30 cellular contexts compared by ENCODE assay signal in the genomic region with DNA sequence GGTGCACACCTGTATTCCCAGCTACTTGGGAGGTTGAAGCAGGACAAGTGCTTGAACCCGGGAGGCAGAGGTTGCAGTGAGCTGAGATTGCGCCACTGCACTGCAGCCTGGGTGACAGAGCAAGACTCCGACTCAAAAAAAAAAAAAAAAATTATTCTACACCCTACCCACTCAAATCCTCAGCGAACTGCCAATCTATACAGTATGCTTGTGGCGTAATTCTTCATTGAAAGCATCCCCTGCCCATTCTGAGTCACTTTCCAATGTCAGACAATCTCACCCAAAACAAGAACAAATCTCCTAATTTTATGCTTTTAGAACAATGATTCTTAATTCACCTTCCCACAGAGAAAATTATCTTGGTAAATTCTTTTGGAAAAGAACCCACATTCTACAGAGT.
"Had no signal": no experiment of that assay in that cellular context is flagged by ENCODE, and none has a peak within 500 bp of the region (broad histone marks: within the 10 kb centered on the region; RNA-seq: fewer than 3 reads in every experiment).

No MANE protein-coding gene starts in this region.

- H3K27ac ChIP-seq: epithelial cell of prostate, gastroesophageal sphincter, heart right ventricle, left lung, neural progenitor cell, parathyroid adenoma, right atrium auricular region, stomach, vagina had no signal

- H3K4me3 Mint-ChIP-seq: dendritic cell treated with granulocyte-macrophage colony-stimulating factor and Interleukin-4, amounts not matched to agents 40 ng/mL and 50 ng/mL, for 4 days; endodermal cell; naive thymus-derived CD4-positive, alpha-beta T cell; nephron; neural progenitor cell had no signal

- H3K27ac Mint-ChIP-seq: dendritic cell treated with granulocyte-macrophage colony-stimulating factor and Interleukin-4, amounts not matched to agents 40 ng/mL and 50 ng/mL, for 4 days; nephron; neural progenitor cell; progenitor cell of endocrine pancreas had no signal

- H3K4me1 Mint-ChIP-seq: nephron had no signal

- ATAC-seq: esophagus mucosa; gastroesophageal sphincter; heart right ventricle; left cardiac atrium; left lung; naive thymus-derived CD4-positive, alpha-beta T cell; sciatic nerve had no signal

- H3K27me3 Mint-ChIP-seq: dendritic cell treated with granulocyte-macrophage colony-stimulating factor and Interleukin-4, amounts not matched to agents 40 ng/mL and 50 ng/mL, for 4 days; naive thymus-derived CD4-positive, alpha-beta T cell; progenitor cell of endocrine pancreas had no signal

- H3K4me1 ChIP-seq: parathyroid adenoma had no signal

- H3K36me3 ChIP-seq: neural progenitor cell had no signal

- H3K4me3 ChIP-seq: gastroesophageal sphincter, heart right ventricle, left lung, neural progenitor cell, right atrium auricular region, smooth muscle cell, stomach, thyroid gland, vagina had no signal

- H3K27me3 ChIP-seq: gastroesophageal sphincter, heart right ventricle, left lung, neural progenitor cell, right atrium auricular region, stomach, thyroid gland, vagina had no signal

- H3K9me3 Mint-ChIP-seq: dendritic cell treated with granulocyte-macrophage colony-stimulating factor and Interleukin-4, amounts not matched to agents 40 ng/mL and 50 ng/mL, for 4 days; endodermal cell; nephron; neural progenitor cell had no signal

- DNase-seq: effector CD8-positive, alpha-beta T cell; endodermal cell; foreskin fibroblast; heart right ventricle; hippocampal formation; left cardiac atrium; left lung; mesendoderm; midbrain; naive thymus-derived CD4-positive, alpha-beta T cell; stimulated activated CD4-positive, alpha-beta T cell treated with anti-CD3 and anti-CD28 coated beads, Interleukin-12 subunit alpha, Interleukin-12 subunit beta, amount 100 ng/mL, for 4 hours; stimulated activated CD4-positive, alpha-beta T cell treated with anti-CD3 and anti-CD28 coated beads, Interleukin-1b, Interleukin-23, amount 100 ng/mL, for 48 hours; stimulated activated CD4-positive, alpha-beta T cell treated with anti-CD3 and anti-CD28 coated beads, Interleukin-4, amount 100 ng/mL, for 1 hour; stimulated activated CD8-positive, alpha-beta memory T cell treated with anti-CD3 and anti-CD28 coated beads, Interleukin-4, amount 100 ng/mL, for 48 hours; stimulated activated naive CD4-positive, alpha-beta T cell treated with Interleukin-2 at 50 U/mL for 16 hours; stomach; thyroid gland; trophoblast cell had no signal

- H3K9me3 ChIP-seq: gastroesophageal sphincter, heart right ventricle, left lung, right atrium auricular region, stomach, thyroid gland, vagina had no signal
